In the genomic region with DNA sequence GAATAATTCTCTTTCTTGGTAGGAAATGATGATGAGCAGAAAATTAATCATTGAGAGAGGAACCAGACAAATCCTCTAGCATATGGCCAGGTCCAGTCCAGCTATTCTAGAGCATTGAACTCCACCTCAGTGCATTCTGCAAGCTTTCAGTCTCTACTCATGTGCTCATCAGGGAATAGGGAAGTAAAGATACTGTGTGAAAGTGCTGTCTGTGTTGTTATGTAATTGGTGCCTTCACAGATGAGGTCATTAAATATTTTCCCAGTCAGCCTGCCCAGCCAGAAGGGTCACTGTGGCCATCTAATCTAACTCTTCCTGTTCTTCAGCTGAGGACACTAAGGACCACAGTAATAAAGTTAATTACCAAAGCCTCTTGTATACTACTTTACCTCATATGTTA, we compare ENCODE assay signal across 9 cellular contexts. TPM values are rescaled to one million over a fixed set of nuclear protein-coding genes. Genes with fewer than 3 reads are reported as not detected.
A peak's percentile ranks its signal among the peaks of the same experiment; 100 is the strongest.
DNase-seq lines count a peak whose midpoint lies in the region; ATAC-seq and FAIRE-seq lines count a peak whose summit lies in the region.
"Had no signal": no experiment of that assay in that cellular context is flagged by ENCODE, and none has a peak within 500 bp of the region (broad histone marks: within the 10 kb centered on the region; RNA-seq: fewer than 3 reads in every experiment).

No MANE protein-coding gene starts in this region.

- no peak for ATAC-seq in activated CD4-positive, alpha-beta T cell treated with anti-CD3 and anti-CD28 coated beads for 36 hours
- ATAC-seq in GM21737 (IDR thresholded peaks at IDR 0.05; ENCODE audit: unreplicated experiment) = no peak

- no peak overlapping the region for H3K4me3 ChIP-seq in muscle layer of duodenum (ENCODE audit: low read depth in 1 of 2, low read length in 2 of 2)
- H3K4me3 ChIP-seq in SJCRH30 = no peak overlapping the region

- no peaks in the 10 kb centered on the region for H3K4me1 Mint-ChIP-seq in activated CD4-positive, alpha-beta T cell treated with anti-CD3 and anti-CD28 coated beads for 36 hours

- H3K9me3 ChIP-seq in muscle layer of duodenum (ENCODE audit: control insufficient read depth in 1 of 2, low read length in 2 of 2) = no peaks in the 10 kb centered on the region
- H3K9me3 ChIP-seq in SJCRH30 (replicated peaks) = no peaks in the 10 kb centered on the region

- no peaks in the 10 kb centered on the region for H3K27me3 Mint-ChIP-seq in activated CD4-positive, alpha-beta T cell treated with anti-CD3 and anti-CD28 coated beads for 36 hours

- H3K36me3 ChIP-seq in muscle layer of duodenum (ENCODE audit: control insufficient read depth in 1 of 2, insufficient read depth in 2 of 2, low read length in 2 of 2) (no peaks in the 10 kb centered on the region), SJCRH30 (no peaks in the 10 kb centered on the region)

- H3K27me3 ChIP-seq in muscle layer of duodenum (ENCODE audit: low read depth, low read length) (no peaks in the 10 kb centered on the region), SJCRH30 (no peaks in the 10 kb centered on the region)

- CTCF ChIA-PET in activated CD4-positive, alpha-beta T cell treated with anti-CD3 and anti-CD28 coated beads for 36 hours (lab: Charles Lee) = interaction anchor here (0.7 kb wide), 1 partner anchor 343 kb away, joined by 3 read pairs; no protein-coding TSS in a partner anchor

- H3K9me3 Mint-ChIP-seq in activated CD4-positive, alpha-beta T cell treated with anti-CD3 and anti-CD28 coated beads for 36 hours (ENCODE audit: low read depth) = no peaks in the 10 kb centered on the region

- H3K36me3 Mint-ChIP-seq in activated CD4-positive, alpha-beta T cell treated with anti-CD3 and anti-CD28 coated beads for 36 hours (ENCODE audit: low read depth) = no peaks in the 10 kb centered on the region

- no peak overlapping the region for H3K27ac Mint-ChIP-seq in activated CD4-positive, alpha-beta T cell treated with anti-CD3 and anti-CD28 coated beads for 36 hours

- DNase-seq in AML-193 (lab: John Stamatoyannopoulos, UW) (peak; percentile 95 to 96), MV-4-11 (lab: John Stamatoyannopoulos, UW) (peak; percentile 91), SJCRH30 (no peak)
- no peak for DNase-seq in activated CD4-positive, alpha-beta T cell treated with anti-CD3 and anti-CD28 coated beads for 36 hours
- DNase-seq in stimulated activated CD4-positive, alpha-beta T cell treated with anti-CD3 and anti-CD28 coated beads, Interleukin-15, amount 100 ng/mL, for 24 hours = no peak
- DNase-seq: activated gamma-delta T cell treated with Interleukin-2 at 50 U/mL for 16 hours had no signal

- intact Hi-C loops in activated CD4-positive, alpha-beta T cell treated with anti-CD3 and anti-CD28 coated beads for 36 hours (cut with DNase I, micrococcal nuclease) = no loop called here

- H3K27ac ChIP-seq in muscle layer of duodenum (ENCODE audit: low read length) (peak overlapping the region; percentile 63), SJCRH30 (no peak overlapping the region)

- H3K4me3 Mint-ChIP-seq in activated CD4-positive, alpha-beta T cell treated with anti-CD3 and anti-CD28 coated beads for 36 hours = no peak overlapping the region

- peaks cover 0 to 13% of the 10 kb centered on the region in 2 donors for H3K4me1 ChIP-seq in muscle layer of duodenum (ENCODE audit: control insufficient read depth in 1 of 2, insufficient read depth in 2 of 2, low read length in 2 of 2)
- no peaks in the 10 kb centered on the region; the same call in 1 of the 2 replicates for H3K4me1 ChIP-seq in SJCRH30

- POLR2A ChIA-PET in activated CD4-positive, alpha-beta T cell treated with anti-CD3 and anti-CD28 coated beads for 36 hours (lab: Charles Lee) = no interaction called here

- peak; percentile 60 for FAIRE-seq in endometrium (lab: Jason Lieb, UNC)

RNA-seq across cellular contexts. Expression of a gene that starts 28.2 kb away (rescaled TPM):
- 1.4 and 1.6 TPM in 2 replicates for total RNA-seq in SJCRH30 (2014; rRNA removed; shearing (Covaris generic))
- total RNA-seq in activated CD4-positive, alpha-beta T cell treated with anti-CD3 and anti-CD28 coated beads for 36 hours = 1 to 10 TPM; 3.7 to 3.9 TPM

Comparison
In these comparisons a context has a peak if more than half of its experiments do, and no peak if none do; other contexts are left out.
1. DNase-seq: peak in AML-193 (2 of 2) and MV-4-11 (single experiment); none in SJCRH30 (0 of 2), activated CD4-positive, alpha-beta T cell treated with anti-CD3 and anti-CD28 coated beads for 36 hours (single experiment) and stimulated activated CD4-positive, alpha-beta T cell treated with anti-CD3 and anti-CD28 coated beads, Interleukin-15, amount 100 ng/mL, for 24 hours (single experiment).